Comparison of ENCODE assay signal across 20 cellular contexts in genomic region chr7:132825222-132825621, GRCh38.
DNase-seq lines count a peak whose midpoint lies in the region.
"Had no signal": no experiment of that assay in that cellular context is flagged by ENCODE, and none has a peak within 500 bp of the region (broad histone marks: within the 10 kb centered on the region; RNA-seq: fewer than 3 reads in every experiment).

No MANE protein-coding gene starts in this region.

- H3K4me3 Mint-ChIP-seq in activated CD4-positive, alpha-beta T cell treated with anti-CD3 and anti-CD28 coated beads, Interleukin-2, amount 10 ng/mL, durations not matched to agents 7 days and 5 days: no peak overlapping the region
- H3K4me3 Mint-ChIP-seq: CD4-positive, CD25-positive, alpha-beta regulatory T cell; H9 had no signal

- CTCF ChIA-PET in activated CD4-positive, alpha-beta T cell treated with anti-CD3 and anti-CD28 coated beads, Interleukin-2, amount 10 ng/mL, durations not matched to agents 7 days and 5 days (lab: Charles Lee): interaction anchor here (0.7 kb wide), 1 partner anchor 9 kb away, joined by 3 read pairs; no protein-coding TSS in a partner anchor

- H3K9me3 Mint-ChIP-seq in activated CD4-positive, alpha-beta T cell treated with anti-CD3 and anti-CD28 coated beads, Interleukin-2, amount 10 ng/mL, durations not matched to agents 7 days and 5 days: no peaks in the 10 kb centered on the region
- H3K9me3 Mint-ChIP-seq: H9 had no signal

- H3K27ac Mint-ChIP-seq in activated CD4-positive, alpha-beta T cell treated with anti-CD3 and anti-CD28 coated beads, Interleukin-2, amount 10 ng/mL, durations not matched to agents 7 days and 5 days: no peak overlapping the region

- no peaks in the 10 kb centered on the region for H3K27me3 Mint-ChIP-seq in activated CD4-positive, alpha-beta T cell treated with anti-CD3 and anti-CD28 coated beads, Interleukin-2, amount 10 ng/mL, durations not matched to agents 7 days and 5 days
- H3K27me3 Mint-ChIP-seq: CD4-positive, CD25-positive, alpha-beta regulatory T cell had no signal

- POLR2A ChIA-PET in activated CD4-positive, alpha-beta T cell treated with anti-CD3 and anti-CD28 coated beads, Interleukin-2, amount 10 ng/mL, durations not matched to agents 7 days and 5 days (lab: Charles Lee): no interaction called here

- DNase-seq in activated CD4-positive, alpha-beta T cell treated with anti-CD3 and anti-CD28 coated beads, Interleukin-2, amount 10 ng/mL, durations not matched to agents 7 days and 5 days: peak; percentile 7
- no peak for DNase-seq in activated CD4-positive, alpha-beta T cell treated with anti-CD3 and anti-CD28 coated beads for 4 hours
- DNase-seq in OCI-M1 (lab: John Stamatoyannopoulos, UW) (peak; percentile 1), EL (no peak), hepatic stellate cell (ENCODE audit: low spot score) (no peak), epidermal melanocyte (ENCODE audit: insufficient read length, low spot score) (no peak)
- DNase-seq: DMS153, GM23248, H9, IMR-90, Karpas-422, NCI-H1048, NCI-H1694, NCI-H2029 treated with DMSO at 0.1 percent for 48 hours, NCI-H526 treated with DMSO at 0.1 percent for 48 hours, RPMI8226, SHP77 had no signal

- H3K36me3 Mint-ChIP-seq in activated CD4-positive, alpha-beta T cell treated with anti-CD3 and anti-CD28 coated beads, Interleukin-2, amount 10 ng/mL, durations not matched to agents 7 days and 5 days (ENCODE audit: low read depth): peaks cover 6% of the 10 kb centered on the region

- peak overlapping the region; percentile 55 for H3K27ac ChIP-seq in cingulate gyrus (ENCODE audit: low read depth, low read length)
- H3K27ac ChIP-seq: BLaER1, GM23248 had no signal

- H3K4me1 Mint-ChIP-seq in activated CD4-positive, alpha-beta T cell treated with anti-CD3 and anti-CD28 coated beads, Interleukin-2, amount 10 ng/mL, durations not matched to agents 7 days and 5 days: peaks cover 14% of the 10 kb centered on the region

Comparison
In these comparisons a context has a peak if more than half of its experiments do, and no peak if none do; other contexts are left out.
1. DNase-seq: peak in activated CD4-positive, alpha-beta T cell treated with anti-CD3 and anti-CD28 coated beads, Interleukin-2, amount 10 ng/mL, durations not matched to agents 7 days and 5 days (single experiment) and OCI-M1 (single experiment); none in activated CD4-positive, alpha-beta T cell treated with anti-CD3 and anti-CD28 coated beads for 4 hours (0 of 2), EL (single experiment), hepatic stellate cell (single experiment) and epidermal melanocyte (single experiment).